ENCODE assay signal across 9 cellular contexts in the genomic region with DNA sequence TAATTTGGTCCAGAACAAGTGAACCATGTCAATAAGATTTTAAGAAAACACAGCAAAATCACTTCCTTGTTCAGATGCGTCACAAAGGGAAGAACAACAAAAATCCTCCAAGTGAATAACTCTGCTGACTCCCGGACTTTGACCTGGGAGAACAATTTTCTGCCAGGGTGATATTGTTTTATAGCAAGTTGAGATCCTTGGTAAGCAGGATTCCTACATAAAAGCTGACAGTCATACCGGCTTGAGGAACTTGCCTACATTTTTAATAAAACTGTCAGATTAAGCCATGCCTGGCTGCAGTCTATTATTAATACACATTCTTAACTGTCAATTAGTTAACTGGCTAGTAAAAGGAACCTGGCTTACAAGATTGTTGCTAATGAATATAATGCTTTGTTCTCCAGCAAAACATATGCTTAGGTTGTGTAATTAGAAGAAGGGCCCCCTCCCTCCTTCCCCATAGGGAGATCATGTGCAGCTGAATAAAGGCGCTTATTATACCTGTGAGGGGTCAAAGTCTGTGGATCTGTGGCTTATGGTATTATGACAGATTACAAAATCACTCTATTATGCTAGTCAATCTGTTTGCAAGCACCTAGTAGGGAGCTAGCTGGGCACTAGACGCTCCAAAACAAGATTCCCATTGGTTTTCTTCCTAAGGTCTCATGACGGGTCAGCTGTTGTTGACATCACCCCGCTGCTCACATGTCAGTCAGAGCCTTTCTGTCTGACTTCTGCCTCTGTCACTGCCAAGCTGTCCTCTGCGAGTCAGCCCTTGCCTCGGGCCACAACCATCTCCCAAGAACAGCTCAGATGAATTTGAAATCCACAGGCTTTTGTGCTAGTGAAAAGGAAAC. TPM values are rescaled to one million over a fixed set of nuclear protein-coding genes. Genes with fewer than 3 reads are reported as not detected.
DNase-seq lines count a peak whose midpoint lies in the region; ATAC-seq and TF ChIP-seq lines count a peak whose summit lies in the region.
"Had no signal": no experiment of that assay in that cellular context is flagged by ENCODE, and none has a peak within 500 bp of the region (broad histone marks: within the 10 kb centered on the region; RNA-seq: fewer than 3 reads in every experiment).

No MANE protein-coding gene starts in this region.

- H3K4me1 Mint-ChIP-seq in Caco-2 (ENCODE audit: low read depth, unreplicated experiment), result peaks cover 14% of the 10 kb centered on the region
- no peaks in the 10 kb centered on the region for H3K4me1 Mint-ChIP-seq in CD4-positive, alpha-beta memory T cell

- H3K9me3 Mint-ChIP-seq in Caco-2 (ENCODE audit: unreplicated experiment), result peaks cover 5% of the 10 kb centered on the region
- H3K9me3 Mint-ChIP-seq in CD4-positive, alpha-beta memory T cell, result peaks cover 0 to 4% (median under 1%) of the 10 kb centered on the region in 8 donors

- H3K4me3 Mint-ChIP-seq in Caco-2 (ENCODE audit: unreplicated experiment), result peak overlapping the region; percentile 44
- no peak overlapping the region for H3K4me3 Mint-ChIP-seq in CD4-positive, alpha-beta memory T cell

- H3K27ac Mint-ChIP-seq in Caco-2 (ENCODE audit: unreplicated experiment), result peak overlapping the region; percentile 91
- no peak overlapping the region for H3K27ac Mint-ChIP-seq in CD4-positive, alpha-beta memory T cell

- TF ChIP-seq CTCF in Caco-2 (IDR thresholded peaks at IDR 0.05; ENCODE audit: insufficient read depth in 1 of 2, low read depth in 1 of 2, low read length in 1 of 2, severe bottlenecking in 1 of 2, unreplicated experiment in 1 of 2), result no peak
- TF ChIP-seq CTCF in mucosa of descending colon (IDR thresholded peaks at IDR 0.05), result no peak

- peak; percentile 90 for ATAC-seq in mucosa of descending colon
- no peak for ATAC-seq in activated CD4-positive, CD25-positive, alpha-beta regulatory T cell treated with anti-CD3 and anti-CD28 coated beads, Interleukin-2, amount 50 U/mL, for 24 hours

- DNase-seq in Caco-2, result peak; percentile 64 to 70
- peak; percentile 81 to 85 for DNase-seq in NCI-H526 (lab: John Stamatoyannopoulos, UW)
- DNase-seq in mucosa of descending colon, result peak; percentile 43 to 82 (median 54)
- DNase-seq in CD4-positive, alpha-beta memory T cell, result no peak
- no peak for DNase-seq in stimulated activated CD4-positive, alpha-beta T cell treated with anti-CD3 and anti-CD28 coated beads, Interleukin-4, amount 100 ng/mL, for 4 hours
- no peak for DNase-seq in activated gamma-delta T cell (lab: John Stamatoyannopoulos, UW)
- DNase-seq: activated T-cell treated with anti-CD3 and anti-CD28 coated beads, Interleukin-2, amount 50 U/mL, for 48 hours had no signal

- no TSS peak for BruUV-seq in Caco-2 (replicated peaks; lab: Mats Ljungman, UMichigan)

- POLR2A ChIA-PET in Caco-2 (lab: Charles Lee), result no interaction called here
- POLR2A ChIA-PET in CD4-positive, alpha-beta memory T cell (lab: Charles Lee; ENCODE audit: partially characterized antibody), result no interaction called here

- H3K36me3 ChIP-seq in Caco-2 (ENCODE audit: control insufficient read depth, insufficient read depth, low read length) (no peaks in the 10 kb centered on the region), duodenal mucosa (ENCODE audit: control insufficient read depth in 1 of 2, insufficient read depth in 2 of 2, low read length in 2 of 2) (no peaks in the 10 kb centered on the region), mucosa of descending colon (ENCODE audit: low read depth) (peaks cover 7% of the 10 kb centered on the region)
- no peaks in the 10 kb centered on the region for H3K36me3 ChIP-seq in CD4-positive, alpha-beta memory T cell (ENCODE audit: insufficient read depth, low read length)

- intact Hi-C loops in Caco-2 (cut with micrococcal nuclease; ENCODE audit: unreplicated experiment) (loop anchor here (1.0 kb wide), 2 partner anchors 22 to 28 kb away; no protein-coding TSS in a partner anchor), mucosa of descending colon (cut with DNase I, micrococcal nuclease) (no loop called here)
- intact Hi-C loops in CD4-positive, alpha-beta memory T cell (cut with micrococcal nuclease), result no loop called here

- peaks cover 7% of the 10 kb centered on the region for H3K36me3 Mint-ChIP-seq in Caco-2 (ENCODE audit: insufficient read depth, unreplicated experiment)
- peaks cover 0 to 2% of the 10 kb centered on the region in 2 donors for H3K36me3 Mint-ChIP-seq in CD4-positive, alpha-beta memory T cell

- H3K9me3 ChIP-seq in Caco-2 (no peaks in the 10 kb centered on the region), duodenal mucosa (ENCODE audit: control insufficient read depth in 1 of 2, low read length in 2 of 2) (no peaks in the 10 kb centered on the region), mucosa of descending colon (no peaks in the 10 kb centered on the region)
- H3K9me3 ChIP-seq in CD4-positive, alpha-beta memory T cell (ENCODE audit: control insufficient read depth in 1 of 2, low read length in 2 of 2), result no peaks in the 10 kb centered on the region

- peak overlapping the region in 1 of 2 donors; percentile 50 for H3K9ac ChIP-seq in duodenal mucosa (ENCODE audit: low read depth in 1 of 2, low read length in 2 of 2)

- CTCF ChIA-PET in Caco-2 (lab: Charles Lee), result interaction anchor here (1.0 to 1.1 kb wide), 3 partner anchors 22 to 47 kb away, joined by 3 to 5 read pairs (median 4); no protein-coding TSS in a partner anchor
- CTCF ChIA-PET in CD4-positive, alpha-beta memory T cell (lab: Charles Lee; ENCODE audit: partially characterized antibody), result no interaction called here

- no peak overlapping the region for H3K4me3 ChIP-seq in Caco-2 (ENCODE audit: low read depth, low read length)
- H3K4me3 ChIP-seq in duodenal mucosa (ENCODE audit: low read depth in 1 of 2, low read length in 2 of 2), result peak overlapping the region; percentile 42 to 53
- H3K4me3 ChIP-seq in mucosa of descending colon, result no peak overlapping the region
- H3K4me3 ChIP-seq in CD4-positive, alpha-beta memory T cell (ENCODE audit: low read length in 2 of 2), result no peak overlapping the region

- no peaks in the 10 kb centered on the region for H3K27me3 ChIP-seq in Caco-2 (replicated peaks; ENCODE audit: control insufficient read depth, insufficient read depth, low read length)
- no peaks in the 10 kb centered on the region for H3K27me3 ChIP-seq in duodenal mucosa (ENCODE audit: control insufficient read depth in 1 of 2, insufficient read depth in 2 of 2, low read length in 2 of 2)
- no peaks in the 10 kb centered on the region for H3K27me3 ChIP-seq in CD4-positive, alpha-beta memory T cell (ENCODE audit: insufficient read depth, low read length)

- H3K4me1 ChIP-seq in Caco-2 (peaks cover 29% of the 10 kb centered on the region), duodenal mucosa (ENCODE audit: control insufficient read depth in 1 of 2, insufficient read depth in 2 of 2, low read length in 2 of 2) (peaks cover 4 to 11% of the 10 kb centered on the region in 2 donors), mucosa of descending colon (ENCODE audit: low read depth) (peaks cover 23% of the 10 kb centered on the region)
- no peaks in the 10 kb centered on the region for H3K4me1 ChIP-seq in CD4-positive, alpha-beta memory T cell (ENCODE audit: insufficient read depth, low read length)

- H3K27me3 Mint-ChIP-seq in Caco-2 (ENCODE audit: insufficient read depth, unreplicated experiment), result no peaks in the 10 kb centered on the region
- peaks cover 0 to 9% of the 10 kb centered on the region in 2 donors for H3K27me3 Mint-ChIP-seq in CD4-positive, alpha-beta memory T cell

- H3K27ac ChIP-seq in duodenal mucosa (ENCODE audit: low read depth, low read length), result peak overlapping the region; percentile 84
- no peak overlapping the region for H3K27ac ChIP-seq in CD4-positive, alpha-beta memory T cell (ENCODE audit: low read depth, low read length)

RNA-seq across cellular contexts. Expression of a gene that starts 44.6 kb away (rescaled TPM):
- 119 and 124 TPM in 2 replicates for total RNA-seq in Caco-2 (2022)
- total RNA-seq in mucosa of descending colon, result 10 to 100 TPM; 47.5 to 84.9 (median 70.8) TPM
- total RNA-seq in CD4-positive, alpha-beta memory T cell, result 10 to 100 TPM; 91.7 to 95.5 TPM
- 10 to 100 TPM; 19.6 to 45.8 TPM for polyA plus RNA-seq in CD4-positive, alpha-beta memory T cell

Comparison
In these comparisons a context has a peak if more than half of its experiments do, and no peak if none do; other contexts are left out.
1. DNase-seq: peak in Caco-2 (2 of 2), NCI-H526 (2 of 2) and mucosa of descending colon (3 of 3); none in CD4-positive, alpha-beta memory T cell (0 of 5), stimulated activated CD4-positive, alpha-beta T cell treated with anti-CD3 and anti-CD28 coated beads, Interleukin-4, amount 100 ng/mL, for 4 hours (0 of 2) and activated gamma-delta T cell (single experiment).
2. H3K4me3 ChIP-seq: peak in duodenal mucosa (2 of 2); none in Caco-2 (single experiment), mucosa of descending colon (single experiment) and CD4-positive, alpha-beta memory T cell (0 of 2).